ENCODE assay signal across 10 cellular contexts in the genomic region with DNA sequence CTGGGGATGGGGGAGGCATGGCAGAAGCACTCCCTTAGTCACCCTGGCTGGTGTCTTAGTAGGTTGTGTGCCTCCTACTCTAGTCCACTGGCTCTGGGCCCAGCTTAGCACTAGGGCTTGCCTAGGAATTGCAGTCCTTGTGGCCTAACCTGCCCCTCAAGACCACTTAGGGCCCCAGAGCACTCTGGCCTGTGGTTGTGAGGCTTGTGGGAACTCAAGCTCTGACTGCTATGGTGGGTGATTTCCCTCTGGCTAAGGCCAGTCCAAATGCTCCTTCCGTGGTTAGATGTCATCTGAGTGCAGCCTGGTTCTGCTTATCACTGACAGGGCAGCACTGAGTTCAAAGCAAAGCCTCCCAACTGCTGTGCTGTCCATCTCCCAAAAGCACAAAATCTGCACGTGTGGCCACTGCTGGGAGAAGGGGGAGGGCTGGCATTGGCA. TPM values are rescaled to one million over a fixed set of nuclear protein-coding genes. Genes with fewer than 3 reads are reported as not detected.
A peak's percentile ranks its signal among the peaks of the same experiment; 100 is the strongest.
DNase-seq lines count a peak whose midpoint lies in the region; ATAC-seq and TF ChIP-seq lines count a peak whose summit lies in the region.
"Had no signal": no experiment of that assay in that cellular context is flagged by ENCODE, and none has a peak within 500 bp of the region (broad histone marks: within the 10 kb centered on the region; RNA-seq: fewer than 3 reads in every experiment).

No MANE protein-coding gene starts in this region.

- DNase-seq in Panc1 (ENCODE audit: low read depth, low spot score) (no peak), heart right ventricle (no peak), NCI-H1694 treated with DMSO at 0.1 percent for 48 hours (lab: John Stamatoyannopoulos, UW) (no peak), NCI-H187 treated with DMSO at 0.1 percent for 48 hours (lab: John Stamatoyannopoulos, UW) (no peak)
- DNase-seq in stimulated activated naive CD8-positive, alpha-beta T cell treated with anti-CD3 and anti-CD28 coated beads, Interleukin-15, Interleukin-2, amounts not matched to agents 100 U/mL and 50 U/mL, for 24 hours = no peak
- DNase-seq: activated naive CD4-positive, alpha-beta T cell treated with Interleukin-2 at 50 U/mL for 16 hours; esophagus squamous epithelium; NCI-H1105 had no signal

- H3K9me3 ChIP-seq in HEK293 (ENCODE audit: control insufficient read depth, insufficient read depth, low read depth, low read length) (no peaks in the 10 kb centered on the region), Panc1 (ENCODE audit: control insufficient read depth, insufficient read depth, low read depth, low read length) (no peaks in the 10 kb centered on the region), heart right ventricle (peaks cover 0 to 5% (median 0%) of the 10 kb centered on the region in 11 donors)
- H3K9me3 ChIP-seq: esophagus squamous epithelium had no signal

- H3K27ac ChIP-seq in HEK293 (ENCODE audit: extremely low read depth, low read depth, low read length) (no peak overlapping the region), Panc1 (ENCODE audit: low read length) (no peak overlapping the region), heart right ventricle (no peak overlapping the region)
- H3K27ac ChIP-seq: esophagus squamous epithelium had no signal

- ATAC-seq in Panc1 (peak; percentile 56), heart right ventricle (peak in 6 of 8 donors; percentile 33 to 79 (median 54)), HG03457 (IDR thresholded peaks at IDR 0.05; ENCODE audit: unreplicated experiment) (no peak)
- ATAC-seq in stimulated activated naive CD8-positive, alpha-beta T cell treated with anti-CD3 and anti-CD28 coated beads, Interleukin-15, Interleukin-2, amounts not matched to agents 100 U/mL and 50 U/mL, for 24 hours = peak; percentile 14

- H3K4me1 ChIP-seq in HEK293 (ENCODE audit: control insufficient read depth, insufficient read depth, low read length) = peaks cover 4% of the 10 kb centered on the region
- no peaks in the 10 kb centered on the region for H3K4me1 ChIP-seq in Panc1 (ENCODE audit: control insufficient read depth, insufficient read depth, low read length)
- peaks cover 4 to 29% (median 11%) of the 10 kb centered on the region in 9 donors for H3K4me1 ChIP-seq in heart right ventricle

- H3K4me3 ChIP-seq in HEK293 (ENCODE audit: low read depth, low read length) = no peak overlapping the region
- no peak overlapping the region for H3K4me3 ChIP-seq in Panc1 (ENCODE audit: low read depth in 2 of 2, low read length in 2 of 2)
- H3K4me3 ChIP-seq in heart right ventricle = no peak overlapping the region
- H3K4me3 ChIP-seq: esophagus squamous epithelium had no signal

- intact Hi-C loops in Panc1 (cut with micrococcal nuclease; ENCODE audit: unreplicated experiment) (no loop called here), heart right ventricle (cut with DNase I) (no loop called here)

- POLR2A ChIA-PET in HEK293 (lab: Yijun Ruan, JAX) (no interaction called here), Panc1 (lab: Charles Lee) (no interaction called here)

- WGBS in heart right ventricle, 2 donors = 22 to 36% methylated on average over 2 of the region's 2 CpGs

- in situ Hi-C loops in Panc1 (cut with HindIII; ENCODE audit: low pct_unique_long_range_greater_than_20kb, low sequenced_read_pairs) = no loop called here

- CTCF ChIA-PET in HEK293 (lab: Yijun Ruan, JAX) (interaction anchor here (1.0 to 1.1 kb wide), 2 partner anchors 21 to 54 kb away, joined by 3 read pairs; no protein-coding TSS in a partner anchor), Panc1 (lab: Charles Lee) (no interaction called here)

- H3K36me3 ChIP-seq in HEK293 (ENCODE audit: control insufficient read depth in 2 of 2, insufficient read depth in 1 of 2, low read length in 2 of 2) = no peaks in the 10 kb centered on the region
- H3K36me3 ChIP-seq in Panc1 (ENCODE audit: control insufficient read depth, insufficient read depth, low read length) = no peaks in the 10 kb centered on the region
- no peaks in the 10 kb centered on the region for H3K36me3 ChIP-seq in heart right ventricle

- no TSS peak for BruUV-seq in Panc1 (replicated peaks; lab: Mats Ljungman, UMichigan)

- H3K27me3 ChIP-seq in Panc1 (ENCODE audit: control insufficient read depth, insufficient read depth, low read length) = no peaks in the 10 kb centered on the region
- H3K27me3 ChIP-seq in heart right ventricle = no peaks in the 10 kb centered on the region
- H3K27me3 ChIP-seq: esophagus squamous epithelium had no signal

- TF ChIP-seq CTCF in HEK293 (tag by site-specific recombination; IDR thresholded peaks at IDR 0.05) = no peak
- no peak for TF ChIP-seq CTCF in Panc1 (IDR thresholded peaks at IDR 0.05)
- TF ChIP-seq CTCF in heart right ventricle (IDR thresholded peaks at IDR 0.05) = no peak

TF ChIP-seq in HEK293, 187 proteins besides CTCF, POLR2A, EP300 and RAD21:
- TF ChIP-seq ZNF596 (tag by site-specific recombination; IDR thresholded peaks at IDR 0.05) = no peak
- TF ChIP-seq ZNF549 (tag by site-specific recombination; IDR thresholded peaks at IDR 0.05) = peak; percentile 46; the same call in 1 of the 2 replicates
- no peak for TF ChIP-seq ZNF580 (tag by site-specific recombination; IDR thresholded peaks at IDR 0.05)
- 0 out of 2 replicates have a peak, but pooled peaks have one; percentile 28 for TF ChIP-seq ZBTB17 (tag by site-specific recombination; IDR thresholded peaks at IDR 0.05)
- TF ChIP-seq MEIS1 (CRISPR knock-in tag; IDR thresholded peaks at IDR 0.05; ENCODE audit: borderline replicate concordance) = no peak

RNA-seq across cellular contexts. Expression of gene FGD4, which starts 20.2 kb away (rescaled TPM):
- total RNA-seq in Panc1 (2021; ENCODE audit: unreplicated experiment) = 5.0 TPM
- 1.7 TPM for polyA plus RNA-seq in Panc1 (2012; ENCODE audit: insufficient read length)
- total RNA-seq in heart right ventricle = 10 to 100 TPM; 14.4 to 36.9 (median 26.5) TPM
- 1 to 10 TPM; 2.6 to 7.7 TPM for polyA plus RNA-seq in heart right ventricle
